Comparison of ENCODE assay signal across 1 cellular context in genomic region chr7:116930156-116930913, GRCh38.
TF ChIP-seq lines count a peak whose summit lies in the region.

No MANE protein-coding gene starts in this region.

TF ChIP-seq in HepG2, 621 proteins besides CTCF, POLR2A, EP300 and RAD21 (continued from another document and continues in another):
- TF ChIP-seq ATF4 (CRISPR knock-in tag; IDR thresholded peaks at IDR 0.05) (no peak), TFDP1 (CRISPR knock-in tag; IDR thresholded peaks at IDR 0.05; ENCODE audit: borderline replicate concordance) (0 out of 2 replicates have a peak, but pooled peaks have one; percentile 18), TCF12 (IDR thresholded peaks at IDR 0.05) (no peak), TCF12 (CRISPR knock-in tag; IDR thresholded peaks at IDR 0.05) (no peak), MAFG (CRISPR knock-in tag; IDR thresholded peaks at IDR 0.05) (no peak), ZNF616 (CRISPR knock-in tag; IDR thresholded peaks at IDR 0.05; ENCODE audit: low read depth) (no peak), GMEB1 (CRISPR knock-in tag; IDR thresholded peaks at IDR 0.05; ENCODE audit: borderline replicate concordance) (no peak), THAP11 (CRISPR knock-in tag; IDR thresholded peaks at IDR 0.05) (0 out of 2 replicates have a peak, but pooled peaks have one; percentile 36), SALL1 (CRISPR knock-in tag; IDR thresholded peaks at IDR 0.05) (peak; percentile 38), EHMT2 (IDR thresholded peaks at IDR 0.05; ENCODE audit: borderline replicate concordance, low read depth, low read length) (no peak), ZNF629 (CRISPR knock-in tag; conservative IDR thresholded peaks at IDR 0.05) (no peak), TSC22D2 (CRISPR knock-in tag; IDR thresholded peaks at IDR 0.05; ENCODE audit: borderline replicate concordance) (peak; percentile 33; the same call in 1 of the 2 replicates), ZNF354B (CRISPR knock-in tag; IDR thresholded peaks at IDR 0.05) (no peak), TARDBP (CRISPR knock-in tag; IDR thresholded peaks at IDR 0.05) (no peak), KLF16 (CRISPR knock-in tag; IDR thresholded peaks at IDR 0.05) (peak in 1 of 2 experiments; percentile 67; a peak in 2 of 4 replicates), ZNF749 (CRISPR knock-in tag; IDR thresholded peaks at IDR 0.05; ENCODE audit: borderline replicate concordance) (no peak), GZF1 (CRISPR knock-in tag; IDR thresholded peaks at IDR 0.05) (no peak), ZNF644 (CRISPR knock-in tag; IDR thresholded peaks at IDR 0.05; ENCODE audit: low read depth) (no peak), ZNF781 (CRISPR knock-in tag; IDR thresholded peaks at IDR 0.05; ENCODE audit: borderline replicate concordance, not compliant biosample characterization) (no peak), JUND (CRISPR knock-in tag; IDR thresholded peaks at IDR 0.05) (no peak), ZNF713 (CRISPR knock-in tag; IDR thresholded peaks at IDR 0.05) (no peak), KDM5A (IDR thresholded peaks at IDR 0.05; ENCODE audit: borderline replicate concordance, low read length) (no peak), HNRNPK (IDR thresholded peaks at IDR 0.05; ENCODE audit: low read depth, low read length, poor library complexity, severe bottlenecking) (no peak), REL (CRISPR knock-in tag; conservative IDR thresholded peaks at IDR 0.05) (no peak), SIX4 (CRISPR knock-in tag; IDR thresholded peaks at IDR 0.05) (no peak), ARID2 (CRISPR knock-in tag; IDR thresholded peaks at IDR 0.05; ENCODE audit: borderline replicate concordance) (no peak), PPARG (CRISPR knock-in tag; conservative IDR thresholded peaks at IDR 0.05) (0 out of 2 replicates have a peak, but pooled peaks have one; percentile 30), NBN (conservative IDR thresholded peaks at IDR 0.05) (no peak), ZKSCAN8 (CRISPR knock-in tag; IDR thresholded peaks at IDR 0.05; ENCODE audit: borderline replicate concordance) (no peak), NFATC3 (CRISPR knock-in tag; IDR thresholded peaks at IDR 0.05) (no peak), SYNCRIP (IDR thresholded peaks at IDR 0.05; ENCODE audit: insufficient read depth, low read depth, low read length) (no peak), SIX1 (CRISPR knock-in tag; IDR thresholded peaks at IDR 0.05; ENCODE audit: borderline replicate concordance) (0 out of 2 replicates have a peak, but pooled peaks have one; percentile 12), CEBPB (IDR thresholded peaks at IDR 0.05; ENCODE audit: borderline replicate concordance, low read depth, low read length) (no peak), SKI (IDR thresholded peaks at IDR 0.05; ENCODE audit: partially characterized antibody) (no peak), ATM (IDR thresholded peaks at IDR 0.05; ENCODE audit: borderline replicate concordance) (no peak), FOXK2 (IDR thresholded peaks at IDR 0.05) (no peak), ZNF180 (CRISPR knock-in tag; IDR thresholded peaks at IDR 0.05; ENCODE audit: borderline replicate concordance, low read depth) (no peak), MTF1 (CRISPR knock-in tag; IDR thresholded peaks at IDR 0.05) (no peak), ZBTB7B (CRISPR knock-in tag; IDR thresholded peaks at IDR 0.05) (no peak), KMT2A (CRISPR knock-in tag; IDR thresholded peaks at IDR 0.05) (0 out of 2 replicates have a peak, but pooled peaks have one; percentile 44), GPN1 (CRISPR knock-in tag; IDR thresholded peaks at IDR 0.05; ENCODE audit: borderline replicate concordance) (no peak), KDM5B (CRISPR knock-in tag; IDR thresholded peaks at IDR 0.05; ENCODE audit: borderline replicate concordance) (peak; percentile 31; the same call in 1 of the 2 replicates)
- TF ChIP-seq, protein P1, sequence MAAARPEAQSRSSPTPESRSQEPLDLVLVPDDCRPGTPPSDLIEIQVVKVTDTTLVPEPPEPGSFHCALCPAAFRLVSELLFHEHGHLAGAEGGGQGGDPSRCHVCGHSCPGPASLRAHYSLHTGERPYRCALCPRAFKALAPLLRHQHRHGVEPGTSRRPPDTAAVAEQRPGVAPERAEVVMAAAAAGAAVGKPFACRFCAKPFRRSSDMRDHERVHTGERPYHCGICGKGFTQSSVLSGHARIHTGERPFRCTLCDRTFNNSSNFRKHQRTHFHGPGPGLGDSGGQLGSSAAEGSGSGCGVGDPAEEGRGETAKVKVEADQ (CRISPR knock-in tag; IDR thresholded peaks at IDR 0.05; ENCODE audit: borderline replicate concordance) = no peak
- TF ChIP-seq, protein P2, sequence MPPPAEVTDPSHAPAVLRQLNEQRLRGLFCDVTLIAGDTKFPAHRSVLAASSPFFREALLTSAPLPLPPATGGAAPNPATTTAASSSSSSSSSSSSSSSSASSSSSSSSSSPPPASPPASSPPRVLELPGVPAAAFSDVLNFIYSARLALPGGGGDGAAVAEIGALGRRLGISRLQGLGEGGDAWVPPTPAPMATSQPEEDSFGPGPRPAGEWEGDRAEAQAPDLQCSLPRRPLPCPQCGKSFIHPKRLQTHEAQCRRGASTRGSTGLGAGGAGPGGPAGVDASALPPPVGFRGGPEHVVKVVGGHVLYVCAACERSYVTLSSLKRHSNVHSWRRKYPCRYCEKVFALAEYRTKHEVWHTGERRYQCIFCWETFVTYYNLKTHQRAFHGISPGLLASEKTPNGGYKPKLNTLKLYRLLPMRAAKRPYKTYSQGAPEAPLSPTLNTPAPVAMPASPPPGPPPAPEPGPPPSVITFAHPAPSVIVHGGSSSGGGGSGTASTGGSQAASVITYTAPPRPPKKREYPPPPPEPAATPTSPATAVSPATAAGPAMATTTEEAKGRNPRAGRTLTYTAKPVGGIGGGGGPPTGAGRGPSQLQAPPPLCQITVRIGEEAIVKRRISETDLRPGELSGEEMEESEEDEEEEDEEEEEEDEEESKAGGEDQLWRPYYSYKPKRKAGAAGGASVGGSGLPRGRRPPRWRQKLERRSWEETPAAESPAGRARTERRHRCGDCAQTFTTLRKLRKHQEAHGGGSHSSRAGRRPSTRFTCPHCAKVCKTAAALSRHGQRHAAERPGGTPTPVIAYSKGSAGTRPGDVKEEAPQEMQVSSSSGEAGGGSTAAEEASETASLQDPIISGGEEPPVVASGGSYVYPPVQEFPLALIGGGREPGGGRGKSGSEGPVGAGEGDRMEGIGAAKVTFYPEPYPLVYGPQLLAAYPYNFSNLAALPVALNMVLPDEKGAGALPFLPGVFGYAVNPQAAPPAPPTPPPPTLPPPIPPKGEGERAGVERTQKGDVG (CRISPR knock-in tag; IDR thresholded peaks at IDR 0.05; ENCODE audit: borderline replicate concordance) = no peak
- TF ChIP-seq, protein P3, sequence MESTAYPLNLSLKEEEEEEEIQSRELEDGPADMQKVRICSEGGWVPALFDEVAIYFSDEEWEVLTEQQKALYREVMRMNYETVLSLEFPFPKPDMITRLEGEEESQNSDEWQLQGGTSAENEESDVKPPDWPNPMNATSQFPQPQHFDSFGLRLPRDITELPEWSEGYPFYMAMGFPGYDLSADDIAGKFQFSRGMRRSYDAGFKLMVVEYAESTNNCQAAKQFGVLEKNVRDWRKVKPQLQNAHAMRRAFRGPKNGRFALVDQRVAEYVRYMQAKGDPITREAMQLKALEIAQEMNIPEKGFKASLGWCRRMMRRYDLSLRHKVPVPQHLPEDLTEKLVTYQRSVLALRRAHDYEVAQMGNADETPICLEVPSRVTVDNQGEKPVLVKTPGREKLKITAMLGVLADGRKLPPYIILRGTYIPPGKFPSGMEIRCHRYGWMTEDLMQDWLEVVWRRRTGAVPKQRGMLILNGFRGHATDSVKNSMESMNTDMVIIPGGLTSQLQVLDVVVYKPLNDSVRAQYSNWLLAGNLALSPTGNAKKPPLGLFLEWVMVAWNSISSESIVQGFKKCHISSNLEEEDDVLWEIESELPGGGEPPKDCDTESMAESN (CRISPR knock-in tag; conservative IDR thresholded peaks at IDR 0.05) = no peak
- TF ChIP-seq, protein P4, sequence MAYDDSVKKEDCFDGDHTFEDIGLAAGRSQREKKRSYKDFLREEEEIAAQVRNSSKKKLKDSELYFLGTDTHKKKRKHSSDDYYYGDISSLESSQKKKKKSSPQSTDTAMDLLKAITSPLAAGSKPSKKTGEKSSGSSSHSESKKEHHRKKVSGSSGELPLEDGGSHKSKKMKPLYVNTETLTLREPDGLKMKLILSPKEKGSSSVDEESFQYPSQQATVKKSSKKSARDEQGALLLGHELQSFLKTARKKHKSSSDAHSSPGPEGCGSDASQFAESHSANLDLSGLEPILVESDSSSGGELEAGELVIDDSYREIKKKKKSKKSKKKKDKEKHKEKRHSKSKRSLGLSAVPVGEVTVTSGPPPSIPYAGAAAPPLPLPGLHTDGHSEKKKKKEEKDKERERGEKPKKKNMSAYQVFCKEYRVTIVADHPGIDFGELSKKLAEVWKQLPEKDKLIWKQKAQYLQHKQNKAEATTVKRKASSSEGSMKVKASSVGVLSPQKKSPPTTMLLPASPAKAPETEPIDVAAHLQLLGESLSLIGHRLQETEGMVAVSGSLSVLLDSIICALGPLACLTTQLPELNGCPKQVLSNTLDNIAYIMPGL (CRISPR knock-in tag; IDR thresholded peaks at IDR 0.05; ENCODE audit: borderline replicate concordance in 1 of 2, low read depth in 1 of 2) = peak in 1 of 2 experiments; percentile 64; a peak in 2 of 4 replicates
- TF ChIP-seq, protein P5, sequence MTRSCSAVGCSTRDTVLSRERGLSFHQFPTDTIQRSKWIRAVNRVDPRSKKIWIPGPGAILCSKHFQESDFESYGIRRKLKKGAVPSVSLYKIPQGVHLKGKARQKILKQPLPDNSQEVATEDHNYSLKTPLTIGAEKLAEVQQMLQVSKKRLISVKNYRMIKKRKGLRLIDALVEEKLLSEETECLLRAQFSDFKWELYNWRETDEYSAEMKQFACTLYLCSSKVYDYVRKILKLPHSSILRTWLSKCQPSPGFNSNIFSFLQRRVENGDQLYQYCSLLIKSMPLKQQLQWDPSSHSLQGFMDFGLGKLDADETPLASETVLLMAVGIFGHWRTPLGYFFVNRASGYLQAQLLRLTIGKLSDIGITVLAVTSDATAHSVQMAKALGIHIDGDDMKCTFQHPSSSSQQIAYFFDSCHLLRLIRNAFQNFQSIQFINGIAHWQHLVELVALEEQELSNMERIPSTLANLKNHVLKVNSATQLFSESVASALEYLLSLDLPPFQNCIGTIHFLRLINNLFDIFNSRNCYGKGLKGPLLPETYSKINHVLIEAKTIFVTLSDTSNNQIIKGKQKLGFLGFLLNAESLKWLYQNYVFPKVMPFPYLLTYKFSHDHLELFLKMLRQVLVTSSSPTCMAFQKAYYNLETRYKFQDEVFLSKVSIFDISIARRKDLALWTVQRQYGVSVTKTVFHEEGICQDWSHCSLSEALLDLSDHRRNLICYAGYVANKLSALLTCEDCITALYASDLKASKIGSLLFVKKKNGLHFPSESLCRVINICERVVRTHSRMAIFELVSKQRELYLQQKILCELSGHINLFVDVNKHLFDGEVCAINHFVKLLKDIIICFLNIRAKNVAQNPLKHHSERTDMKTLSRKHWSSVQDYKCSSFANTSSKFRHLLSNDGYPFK (CRISPR knock-in tag; IDR thresholded peaks at IDR 0.05; ENCODE audit: borderline replicate concordance) = no peak
- TF ChIP-seq, protein P6, sequence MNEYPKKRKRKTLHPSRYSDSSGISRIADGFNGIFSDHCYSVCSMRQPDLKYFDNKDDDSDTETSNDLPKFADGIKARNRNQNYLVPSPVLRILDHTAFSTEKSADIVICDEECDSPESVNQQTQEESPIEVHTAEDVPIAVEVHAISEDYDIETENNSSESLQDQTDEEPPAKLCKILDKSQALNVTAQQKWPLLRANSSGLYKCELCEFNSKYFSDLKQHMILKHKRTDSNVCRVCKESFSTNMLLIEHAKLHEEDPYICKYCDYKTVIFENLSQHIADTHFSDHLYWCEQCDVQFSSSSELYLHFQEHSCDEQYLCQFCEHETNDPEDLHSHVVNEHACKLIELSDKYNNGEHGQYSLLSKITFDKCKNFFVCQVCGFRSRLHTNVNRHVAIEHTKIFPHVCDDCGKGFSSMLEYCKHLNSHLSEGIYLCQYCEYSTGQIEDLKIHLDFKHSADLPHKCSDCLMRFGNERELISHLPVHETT (CRISPR knock-in tag; conservative IDR thresholded peaks at IDR 0.05) = no peak
- TF ChIP-seq, protein P7, sequence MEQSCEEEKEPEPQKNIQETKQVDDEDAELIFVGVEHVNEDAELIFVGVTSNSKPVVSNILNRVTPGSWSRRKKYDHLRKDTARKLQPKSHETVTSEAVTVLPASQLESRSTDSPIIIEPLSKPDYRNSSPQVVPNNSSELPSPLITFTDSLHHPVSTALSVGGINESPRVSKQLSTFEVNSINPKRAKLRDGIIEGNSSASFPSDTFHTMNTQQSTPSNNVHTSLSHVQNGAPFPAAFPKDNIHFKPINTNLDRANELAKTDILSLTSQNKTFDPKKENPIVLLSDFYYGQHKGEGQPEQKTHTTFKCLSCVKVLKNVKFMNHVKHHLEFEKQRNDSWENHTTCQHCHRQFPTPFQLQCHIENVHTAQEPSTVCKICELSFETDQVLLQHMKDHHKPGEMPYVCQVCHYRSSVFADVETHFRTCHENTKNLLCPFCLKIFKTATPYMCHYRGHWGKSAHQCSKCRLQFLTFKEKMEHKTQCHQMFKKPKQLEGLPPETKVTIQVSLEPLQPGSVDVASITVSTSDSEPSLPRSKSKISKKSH (CRISPR knock-in tag; IDR thresholded peaks at IDR 0.05; ENCODE audit: borderline replicate concordance) = no peak
